ENCODE assay signal across 8 cellular contexts in genomic region chr15:38690737-38691332, GRCh38.
A peak's percentile ranks its signal among the peaks of the same experiment; 100 is the strongest.
DNase-seq lines count a peak whose midpoint lies in the region; ATAC-seq and TF ChIP-seq lines count a peak whose summit lies in the region.

No MANE protein-coding gene starts in this region.

- peak; percentile 85 for TF ChIP-seq CTCF in GM10266 (IDR thresholded peaks at IDR 0.05; ENCODE audit: control insufficient read depth, insufficient read depth, low read depth, missing control alignments)

- DNase-seq in GM10266 (ENCODE audit: extremely low spot score) (peak; percentile 46), NCI-H69 (lab: John Stamatoyannopoulos, UW) (peak; percentile 69), ecto neural progenitor cell (ENCODE audit: low spot score) (peak; percentile 78), medulla oblongata (ENCODE audit: extremely low spot score) (peak; percentile 87)
- peak; percentile 79 to 87 for DNase-seq in activated CD4-positive, alpha-beta T cell treated with anti-CD3 and anti-CD28 coated beads, Interleukin-2, amount 50 U/mL, for 48 hours
- peak; percentile 52 to 68 for DNase-seq in stimulated activated CD8-positive, alpha-beta memory T cell treated with anti-CD3 and anti-CD28 coated beads, Interleukin-4, amount 100 ng/mL, for 1 hour (ENCODE audit: low read depth in 2 of 2, low spot score in 1 of 2)

- peak; percentile 43 for ATAC-seq in HG02840 (IDR thresholded peaks at IDR 0.05; ENCODE audit: low FRiP score, unreplicated experiment)
- ATAC-seq in GM21447 (IDR thresholded peaks at IDR 0.05; ENCODE audit: unreplicated experiment) = no peak
